ENCODE assay signal across 30 cellular contexts in the genomic region with DNA sequence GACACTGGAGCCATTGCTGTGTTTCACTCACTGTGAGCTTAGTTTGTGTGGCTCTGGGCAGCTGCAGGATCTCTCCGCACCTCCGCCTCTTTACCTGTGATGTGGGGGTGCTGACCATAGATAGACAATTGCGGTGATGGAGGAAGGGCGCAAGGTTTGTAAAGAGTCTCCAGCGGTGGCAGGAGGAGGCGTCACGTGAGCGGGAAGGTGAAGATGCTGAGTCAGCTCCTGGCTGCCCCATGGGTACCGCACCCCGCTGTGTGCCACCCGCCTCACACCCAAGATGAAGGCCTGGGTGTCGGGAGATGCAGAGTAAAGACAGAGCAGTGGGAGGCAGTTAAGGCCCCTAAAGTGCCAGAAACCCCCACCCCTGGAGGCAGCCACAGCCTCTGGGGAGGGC. TPM values are rescaled to one million over a fixed set of nuclear protein-coding genes. Genes with fewer than 3 reads are reported as not detected.
DNase-seq lines count a peak whose midpoint lies in the region; ATAC-seq and TF ChIP-seq lines count a peak whose summit lies in the region.
"Had no signal": no experiment of that assay in that cellular context is flagged by ENCODE, and none has a peak within 500 bp of the region (broad histone marks: within the 10 kb centered on the region; RNA-seq: fewer than 3 reads in every experiment).

No MANE protein-coding gene starts in this region.

- H3K79me2 ChIP-seq in neural cell (replicated peaks; ENCODE audit: insufficient read depth, low read length) = no peaks in the 10 kb centered on the region

- no peak for TF ChIP-seq POLR2A in GM18505 (IDR thresholded peaks at IDR 0.05; ENCODE audit: borderline replicate concordance, extremely low read depth, insufficient read depth, insufficient read length)

- CTCF ChIA-PET in HEK293 (lab: Yijun Ruan, JAX) = interaction anchor here (0.7 to 1.6 kb wide), 2 partner anchors 172 to 557 kb away, joined by 3 read pairs; no protein-coding TSS in a partner anchor

- no peak overlapping the region for H3K27ac ChIP-seq in HEK293 (ENCODE audit: extremely low read depth, low read depth, low read length)
- H3K27ac ChIP-seq in VCaP = 0 out of 2 replicates have a peak overlapping the region, but pooled peaks have one; percentile 48
- no peak overlapping the region for H3K27ac ChIP-seq in neural cell (ENCODE audit: low read length)
- H3K27ac ChIP-seq: HL-60, RWPE1 had no signal

- TF ChIP-seq CTCF in HEK293 (tag by site-specific recombination; IDR thresholded peaks at IDR 0.05) = no peak
- no peak for TF ChIP-seq CTCF in VCaP (conservative IDR thresholded peaks at IDR 0.05)
- no peak for TF ChIP-seq CTCF in neural cell (IDR thresholded peaks at IDR 0.05; ENCODE audit: poor library complexity, severe bottlenecking)

- POLR2A ChIA-PET in HEK293 (lab: Yijun Ruan, JAX) = no interaction called here

- no peak for TF ChIP-seq EP300 in neural cell (conservative IDR thresholded peaks at IDR 0.05; ENCODE audit: poor library complexity, severe bottlenecking)

- H3K9me3 ChIP-seq in HEK293 (ENCODE audit: control insufficient read depth, insufficient read depth, low read depth, low read length) = no peaks in the 10 kb centered on the region
- no peaks in the 10 kb centered on the region for H3K9me3 ChIP-seq in neural cell (ENCODE audit: low read length)
- H3K9me3 ChIP-seq: Caco-2 had no signal

- TF ChIP-seq RAD21 in neural cell (conservative IDR thresholded peaks at IDR 0.05) = no peak

- H2AFZ ChIP-seq in neural cell (ENCODE audit: low read depth, low read length) = no peak overlapping the region

- no peaks in the 10 kb centered on the region for H3K27me3 ChIP-seq in neural cell (ENCODE audit: insufficient read depth, low read depth, low read length)

- H3K36me3 ChIP-seq in HEK293 (ENCODE audit: control insufficient read depth in 2 of 2, insufficient read depth in 1 of 2, low read length in 2 of 2) (no peaks in the 10 kb centered on the region), neural cell (ENCODE audit: insufficient read depth, low read length) (no peaks in the 10 kb centered on the region)

- no peak overlapping the region for H3K4me3 ChIP-seq in HEK293 (ENCODE audit: low read depth, low read length)
- H3K4me3 ChIP-seq in neural cell (ENCODE audit: low read length) = no peak overlapping the region

- H3K9me2 ChIP-seq in neural cell (ENCODE audit: insufficient read depth, low read length) = no peaks in the 10 kb centered on the region

- no peak overlapping the region for H3K9ac ChIP-seq in neural cell (ENCODE audit: low read length)

- H3K4me2 ChIP-seq in neural cell (ENCODE audit: low read length) = no peak overlapping the region

- peak; percentile 32 for DNase-seq in A172 (ENCODE audit: low spot score)
- no peak for DNase-seq in COR-L47 (lab: John Stamatoyannopoulos, UW)
- DNase-seq in stimulated activated naive CD4-positive, alpha-beta T cell treated with Interleukin-2 at 50 U/mL for 16 hours (lab: John Stamatoyannopoulos, UW) = no peak
- DNase-seq: 8988T; C1 segment of cervical spinal cord; Caco-2; CD4-positive, alpha-beta memory T cell; DMS79 treated with DMSO at 0.1 percent for 48 hours; GF-D8; KBM-7; MV-4-11; NCI-H1105 treated with DMSO at 0.1 percent for 48 hours; NCI-H146; NCI-H1930; NCI-H2107; NCI-H446; NCI-H526; NCI-H82; NK-92 treated with Interleukin-12 subunit alpha and Interleukin-12 subunit beta, amount 100 ng/mL, for 24 hours; SHP77 had no signal

- no peaks in the 10 kb centered on the region for H3F3A ChIP-seq in neural cell (ENCODE audit: insufficient read depth, low read length, poor library complexity, severe bottlenecking)

- no peak for ATAC-seq in GM18505 (IDR thresholded peaks at IDR 0.05; ENCODE audit: unreplicated experiment)

- H4K20me1 ChIP-seq in neural cell (ENCODE audit: insufficient read depth) = no peaks in the 10 kb centered on the region

- H3K4me1 ChIP-seq in HEK293 (ENCODE audit: control insufficient read depth, insufficient read depth, low read length) = peaks cover 6% of the 10 kb centered on the region

TF ChIP-seq in HEK293, 187 proteins besides CTCF, POLR2A, EP300 and RAD21 (continues in another document):
- TF ChIP-seq, protein P1, sequence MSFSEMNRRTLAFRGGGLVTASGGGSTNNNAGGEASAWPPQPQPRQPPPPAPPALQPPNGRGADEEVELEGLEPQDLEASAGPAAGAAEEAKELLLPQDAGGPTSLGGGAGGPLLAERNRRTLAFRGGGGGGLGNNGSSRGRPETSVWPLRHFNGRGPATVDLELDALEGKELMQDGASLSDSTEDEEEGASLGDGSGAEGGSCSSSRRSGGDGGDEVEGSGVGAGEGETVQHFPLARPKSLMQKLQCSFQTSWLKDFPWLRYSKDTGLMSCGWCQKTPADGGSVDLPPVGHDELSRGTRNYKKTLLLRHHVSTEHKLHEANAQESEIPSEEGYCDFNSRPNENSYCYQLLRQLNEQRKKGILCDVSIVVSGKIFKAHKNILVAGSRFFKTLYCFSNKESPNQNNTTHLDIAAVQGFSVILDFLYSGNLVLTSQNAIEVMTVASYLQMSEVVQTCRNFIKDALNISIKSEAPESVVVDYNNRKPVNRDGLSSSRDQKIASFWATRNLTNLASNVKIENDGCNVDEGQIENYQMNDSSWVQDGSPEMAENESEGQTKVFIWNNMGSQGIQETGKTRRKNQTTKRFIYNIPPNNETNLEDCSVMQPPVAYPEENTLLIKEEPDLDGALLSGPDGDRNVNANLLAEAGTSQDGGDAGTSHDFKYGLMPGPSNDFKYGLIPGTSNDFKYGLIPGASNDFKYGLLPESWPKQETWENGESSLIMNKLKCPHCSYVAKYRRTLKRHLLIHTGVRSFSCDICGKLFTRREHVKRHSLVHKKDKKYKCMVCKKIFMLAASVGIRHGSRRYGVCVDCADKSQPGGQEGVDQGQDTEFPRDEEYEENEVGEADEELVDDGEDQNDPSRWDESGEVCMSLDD (tag by site-specific recombination; IDR thresholded peaks at IDR 0.05) = peak; percentile 39; the same call in 1 of the 2 replicates
- no peak for TF ChIP-seq IKZF3 (tag by site-specific recombination; IDR thresholded peaks at IDR 0.05)

TF ChIP-seq in neural cell, 6 proteins besides CTCF, POLR2A, EP300 and RAD21:
- TF ChIP-seq MXI1 (conservative IDR thresholded peaks at IDR 0.05; ENCODE audit: poor library complexity, severe bottlenecking) (no peak), SMC3 (conservative IDR thresholded peaks at IDR 0.05; ENCODE audit: poor library complexity) (no peak), REST (IDR thresholded peaks at IDR 0.05; ENCODE audit: borderline replicate concordance) (no peak), TAF1 (IDR thresholded peaks at IDR 0.05; ENCODE audit: low read depth) (no peak), EZH2 (IDR thresholded peaks at IDR 0.05; ENCODE audit: borderline replicate concordance, insufficient read depth, low read length, poor library complexity, severe bottlenecking) (no peak), POLR2AphosphoS5 (IDR thresholded peaks at IDR 0.05) (peak; percentile 17)

RNA-seq across cellular contexts. Expression of gene KCNQ2, which starts 9.0 kb away (rescaled TPM):
- 0.31 and 0.36 TPM in 2 replicates for total RNA-seq in A172 (2014; rRNA removed; shearing (Covaris generic))
- 84.7 and 88.8 TPM in 2 replicates for polyA plus RNA-seq in neural cell
- 238 and 304 TPM in 2 replicates for polyA minus RNA-seq in neural cell
- total RNA-seq: CD4-positive, alpha-beta memory T cell; LHCN-M2; MCF 10A had no signal
- polyA plus RNA-seq: AG04450; CD4-positive, alpha-beta memory T cell had no signal

RNA-seq across cellular contexts. Expression of gene EEF1A2, which starts 17.4 kb away (rescaled TPM):
- total RNA-seq in A172 (2014; rRNA removed; shearing (Covaris generic)) = 88.1 and 91.0 TPM in 2 replicates
- 208 and 260 TPM in 2 replicates for polyA plus RNA-seq in neural cell
- 235 and 244 TPM in 2 replicates for polyA minus RNA-seq in neural cell
- polyA plus RNA-seq: CD4-positive, alpha-beta memory T cell had no signal

RNA-seq across cellular contexts. Expression of gene PPDPF, which starts 39.1 kb away (rescaled TPM):
- 67.4 and 70.6 TPM in 2 replicates for total RNA-seq in A172 (2014; rRNA removed; shearing (Covaris generic))
- polyA plus RNA-seq in neural cell = 95.1 and 106 TPM in 2 replicates
- polyA minus RNA-seq in neural cell = 103 and 119 TPM in 2 replicates

RNA-seq across cellular contexts. Expression of gene PTK6, which starts 55.7 kb away (rescaled TPM):
- total RNA-seq in A172 (2014; rRNA removed; shearing (Covaris generic)) = 2.0 and 2.4 TPM in 2 replicates
- not detected in 2 replicates for polyA plus RNA-seq in neural cell
- not detected in 2 replicates for polyA minus RNA-seq in neural cell
- total RNA-seq: CD4-positive, alpha-beta memory T cell; SK-MEL-5 had no signal
